Comparison of ENCODE assay signal across 22 cellular contexts in the genomic region with DNA sequence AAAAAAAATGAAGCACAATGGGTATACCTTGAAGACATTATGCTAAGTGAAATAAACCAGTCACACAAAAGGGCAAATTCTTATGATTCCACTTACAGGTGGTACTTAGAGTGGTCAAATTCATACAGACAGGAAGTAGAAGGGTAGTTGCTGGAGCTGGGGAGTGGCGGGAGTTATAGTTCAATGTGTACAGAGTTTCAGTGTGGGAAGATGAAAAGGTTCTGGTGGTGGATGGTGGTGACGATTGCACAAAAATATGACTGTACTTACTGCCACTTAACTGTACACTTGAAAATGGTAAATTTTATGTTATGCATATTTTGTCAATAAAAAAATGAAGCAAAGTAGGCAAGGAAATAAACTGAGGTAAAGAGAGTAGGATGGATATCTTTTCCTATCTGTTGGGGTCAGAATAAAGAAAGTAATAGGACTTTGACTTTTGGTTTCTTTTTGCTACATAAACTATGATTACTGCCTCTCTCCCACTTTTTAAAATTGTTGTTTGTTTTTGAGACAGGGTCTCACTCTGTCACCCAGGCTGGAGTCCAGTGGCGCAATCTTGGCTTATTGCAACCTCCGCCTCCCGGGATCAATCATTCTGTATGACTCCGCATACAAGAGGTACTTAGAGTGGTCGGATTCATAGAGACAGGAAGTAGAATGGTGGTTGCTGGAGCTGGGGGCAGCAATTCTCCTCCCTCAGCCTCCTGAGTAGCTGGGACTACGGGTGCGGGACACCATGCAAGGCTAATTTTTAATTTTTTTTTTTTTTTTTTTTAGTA. TPM values are rescaled to one million over a fixed set of nuclear protein-coding genes. Genes with fewer than 3 reads are reported as not detected.
DNase-seq lines count a peak whose midpoint lies in the region; ATAC-seq and TF ChIP-seq lines count a peak whose summit lies in the region.
"Had no signal": no experiment of that assay in that cellular context is flagged by ENCODE, and none has a peak within 500 bp of the region (broad histone marks: within the 10 kb centered on the region; RNA-seq: fewer than 3 reads in every experiment).

No MANE protein-coding gene starts in this region.

- H3K9me3 ChIP-seq in CD8-positive, alpha-beta T cell (ENCODE audit: low read length), result no peaks in the 10 kb centered on the region
- H3K9me3 ChIP-seq in liver (ENCODE audit: control insufficient read depth in 4 of 4, low read length in 3 of 4), result no peaks in the 10 kb centered on the region
- H3K9me3 ChIP-seq: Caco-2, Peyer's patch, sigmoid colon, transverse colon had no signal

- 73% methylated on average over 9 of the region's 9 CpGs for WGBS in liver

- intact Hi-C loops in activated CD4-positive, alpha-beta T cell treated with anti-CD3 and anti-CD28 coated beads for 36 hours (cut with DNase I, micrococcal nuclease), result loop anchor here in 1 of 2 experiments (10.0 kb wide), 1 partner anchor 818 kb away; no protein-coding TSS in a partner anchor
- intact Hi-C loops in CD8-positive, alpha-beta T cell (cut with DNase I, micrococcal nuclease), result no loop called here

- no peaks in the 10 kb centered on the region for H3K27me3 Mint-ChIP-seq in activated CD4-positive, alpha-beta T cell treated with anti-CD3 and anti-CD28 coated beads for 36 hours
- no peaks in the 10 kb centered on the region for H3K27me3 Mint-ChIP-seq in CD8-positive, alpha-beta T cell (ENCODE audit: low read depth)
- no peaks in the 10 kb centered on the region for H3K27me3 Mint-ChIP-seq in activated CD4-positive, alpha-beta memory T cell treated with anti-CD3 and anti-CD28 coated beads, Interleukin-2, amount 10 ng/mL, durations not matched to agents 7 days and 5 days
- H3K27me3 Mint-ChIP-seq: activated B cell treated with CpG ODN at 0.5 μM for 24 hours had no signal

- peaks cover 16% of the 10 kb centered on the region for H3K4me1 ChIP-seq in CD8-positive, alpha-beta T cell (ENCODE audit: insufficient read depth, low read length)
- H3K4me1 ChIP-seq in liver (ENCODE audit: control insufficient read depth in 4 of 4, insufficient read depth in 4 of 4, low read length in 3 of 4), result peaks cover 4 to 48% (median 26%) of the 10 kb centered on the region in 4 donors
- H3K4me1 ChIP-seq: Caco-2 had no signal

- TF ChIP-seq RAD21 in liver (IDR thresholded peaks at IDR 0.05), result no peak

- no peaks in the 10 kb centered on the region for H3K36me3 ChIP-seq in CD8-positive, alpha-beta T cell (ENCODE audit: insufficient read depth, low read length)
- no peaks in the 10 kb centered on the region for H3K36me3 ChIP-seq in liver (ENCODE audit: control insufficient read depth in 4 of 4, insufficient read depth in 3 of 4, low read depth in 1 of 4, low read length in 3 of 4)
- H3K36me3 ChIP-seq: Peyer's patch, sigmoid colon, transverse colon had no signal

- H3K27ac ChIP-seq in CD8-positive, alpha-beta T cell (ENCODE audit: low read depth, low read length), result peak overlapping the region; percentile 28
- H3K27ac ChIP-seq in liver (ENCODE audit: low read depth in 1 of 2, low read length in 2 of 2), result no peak overlapping the region
- H3K27ac ChIP-seq: GM23248, Peyer's patch, sigmoid colon, transverse colon had no signal

- peak overlapping the region; percentile 0 for H3K4me3 Mint-ChIP-seq in activated CD4-positive, alpha-beta T cell treated with anti-CD3 and anti-CD28 coated beads for 36 hours
- H3K4me3 Mint-ChIP-seq in CD8-positive, alpha-beta T cell, result peak overlapping the region; percentile 85
- peak overlapping the region; percentile 47 for H3K4me3 Mint-ChIP-seq in activated CD4-positive, alpha-beta memory T cell treated with anti-CD3 and anti-CD28 coated beads, Interleukin-2, amount 10 ng/mL, durations not matched to agents 7 days and 5 days
- H3K4me3 Mint-ChIP-seq: activated B cell treated with CpG ODN at 0.5 μM for 24 hours, mesothelial cell of epicardium had no signal

- CTCF ChIA-PET in activated CD4-positive, alpha-beta T cell treated with anti-CD3 and anti-CD28 coated beads for 36 hours (lab: Charles Lee), result interaction anchor here (0.7 to 1.4 kb wide), 3 partner anchors 12 to 53 kb away, joined by 3 to 5 read pairs (median 4); no protein-coding TSS in a partner anchor
- CTCF ChIA-PET in CD8-positive, alpha-beta T cell (lab: Charles Lee), result no interaction called here
- CTCF ChIA-PET in activated CD4-positive, alpha-beta memory T cell treated with anti-CD3 and anti-CD28 coated beads, Interleukin-2, amount 10 ng/mL, durations not matched to agents 7 days and 5 days (lab: Charles Lee), result no interaction called here

- peak overlapping the region; percentile 43 for H3K4me3 ChIP-seq in CD8-positive, alpha-beta T cell (ENCODE audit: low read depth, low read length)
- no peak overlapping the region for H3K4me3 ChIP-seq in liver (ENCODE audit: low read depth in 1 of 3, low read length in 3 of 3)
- H3K4me3 ChIP-seq: GM12878, GM23248, Peyer's patch, sigmoid colon, transverse colon had no signal

- no peaks in the 10 kb centered on the region for H3K9me3 Mint-ChIP-seq in activated CD4-positive, alpha-beta T cell treated with anti-CD3 and anti-CD28 coated beads for 36 hours (ENCODE audit: low read depth)
- H3K9me3 Mint-ChIP-seq in CD8-positive, alpha-beta T cell, result no peaks in the 10 kb centered on the region
- no peaks in the 10 kb centered on the region for H3K9me3 Mint-ChIP-seq in activated CD4-positive, alpha-beta memory T cell treated with anti-CD3 and anti-CD28 coated beads, Interleukin-2, amount 10 ng/mL, durations not matched to agents 7 days and 5 days
- H3K9me3 Mint-ChIP-seq: activated B cell treated with CpG ODN at 0.5 μM for 24 hours, mesothelial cell of epicardium had no signal

- H3K4me1 Mint-ChIP-seq in activated CD4-positive, alpha-beta T cell treated with anti-CD3 and anti-CD28 coated beads for 36 hours, result peaks cover 22% of the 10 kb centered on the region
- H3K4me1 Mint-ChIP-seq in CD8-positive, alpha-beta T cell (ENCODE audit: low read depth), result peaks cover 20% of the 10 kb centered on the region
- peaks cover 27% of the 10 kb centered on the region for H3K4me1 Mint-ChIP-seq in activated CD4-positive, alpha-beta memory T cell treated with anti-CD3 and anti-CD28 coated beads, Interleukin-2, amount 10 ng/mL, durations not matched to agents 7 days and 5 days

- POLR2A ChIA-PET in activated CD4-positive, alpha-beta T cell treated with anti-CD3 and anti-CD28 coated beads for 36 hours (lab: Charles Lee), result interaction anchor here (0.7 kb wide), 1 partner anchor 57 kb away, joined by 5 read pairs; no protein-coding TSS in a partner anchor
- POLR2A ChIA-PET in CD8-positive, alpha-beta T cell (lab: Charles Lee), result interaction anchor here (0.6 to 0.7 kb wide), 2 partner anchors 169 to 400 kb away, joined by 4 to 5 read pairs; no protein-coding TSS in a partner anchor
- POLR2A ChIA-PET in activated CD4-positive, alpha-beta memory T cell treated with anti-CD3 and anti-CD28 coated beads, Interleukin-2, amount 10 ng/mL, durations not matched to agents 7 days and 5 days (lab: Charles Lee), result no interaction called here

- peak overlapping the region; percentile 49 for H3K27ac Mint-ChIP-seq in activated CD4-positive, alpha-beta T cell treated with anti-CD3 and anti-CD28 coated beads for 36 hours
- H3K27ac Mint-ChIP-seq in CD8-positive, alpha-beta T cell, result peak overlapping the region; percentile 62
- H3K27ac Mint-ChIP-seq in activated CD4-positive, alpha-beta memory T cell treated with anti-CD3 and anti-CD28 coated beads, Interleukin-2, amount 10 ng/mL, durations not matched to agents 7 days and 5 days, result no peak overlapping the region
- H3K27ac Mint-ChIP-seq: activated B cell treated with CpG ODN at 0.5 μM for 24 hours, mesothelial cell of epicardium had no signal

- peaks cover 5% of the 10 kb centered on the region for H3K36me3 Mint-ChIP-seq in activated CD4-positive, alpha-beta T cell treated with anti-CD3 and anti-CD28 coated beads for 36 hours (ENCODE audit: low read depth)
- no peaks in the 10 kb centered on the region for H3K36me3 Mint-ChIP-seq in CD8-positive, alpha-beta T cell
- H3K36me3 Mint-ChIP-seq in activated CD4-positive, alpha-beta memory T cell treated with anti-CD3 and anti-CD28 coated beads, Interleukin-2, amount 10 ng/mL, durations not matched to agents 7 days and 5 days (ENCODE audit: low read depth), result peaks cover 3% of the 10 kb centered on the region
- H3K36me3 Mint-ChIP-seq: mesothelial cell of epicardium had no signal

- H3K27me3 ChIP-seq in CD8-positive, alpha-beta T cell (ENCODE audit: insufficient read depth, low read length), result no peaks in the 10 kb centered on the region
- H3K27me3 ChIP-seq in liver (ENCODE audit: control insufficient read depth in 4 of 4, insufficient read depth in 4 of 4, low read length in 3 of 4), result no peaks in the 10 kb centered on the region
- H3K27me3 ChIP-seq: Peyer's patch, sigmoid colon had no signal

- no peak for TF ChIP-seq CTCF in CD8-positive, alpha-beta T cell (IDR thresholded peaks at IDR 0.05)
- no peak for TF ChIP-seq CTCF in liver (IDR thresholded peaks at IDR 0.05; ENCODE audit: low read depth, low read length, missing input control)

- H3K9ac ChIP-seq in liver (ENCODE audit: low read depth in 1 of 2, low read length in 2 of 2), result no peak overlapping the region
- H3K9ac ChIP-seq: GM23248 had no signal

- no peak for ATAC-seq in activated CD4-positive, alpha-beta T cell treated with anti-CD3 and anti-CD28 coated beads for 36 hours
- no peak for ATAC-seq in CD8-positive, alpha-beta T cell
- no peak for ATAC-seq in HG02884 (IDR thresholded peaks at IDR 0.05; ENCODE audit: unreplicated experiment)
- ATAC-seq: GM12878 had no signal

- DNase-seq in activated CD4-positive, alpha-beta T cell treated with anti-CD3 and anti-CD28 coated beads for 36 hours, result peak; percentile 49
- DNase-seq in activated CD4-positive, alpha-beta T cell treated with anti-CD3 and anti-CD28 coated beads for 4 hours, result no peak
- no peak for DNase-seq in CD8-positive, alpha-beta T cell
- DNase-seq in activated CD4-positive, alpha-beta memory T cell treated with anti-CD3 and anti-CD28 coated beads, Interleukin-2, amount 10 ng/mL, durations not matched to agents 7 days and 5 days, result no peak
- DNase-seq in AG20443 (ENCODE audit: low spot score), result no peak
- DNase-seq in glomerular visceral epithelial cell (ENCODE audit: extremely low spot score), result no peak
- DNase-seq: activated B cell treated with CpG ODN at 0.5 μM for 24 hours, activated gamma-delta T cell treated with Interleukin-2 at 50 U/mL for 16 hours, Caco-2, GM23248, hippocampal formation, kidney glomerular epithelial cell, NCI-H2029, NCI-H524 treated with DMSO at 0.1 percent for 48 hours, nucleus accumbens, Peyer's patch, sigmoid colon, transverse colon had no signal

RNA-seq across cellular contexts. Expression of a gene that starts 4.0 kb away (rescaled TPM):
- 100 to 1,000 TPM; 145 to 190 TPM for total RNA-seq in activated CD4-positive, alpha-beta T cell treated with anti-CD3 and anti-CD28 coated beads for 36 hours
- total RNA-seq in CD8-positive, alpha-beta T cell, result under 1 TPM; 0.53 to 0.98 TPM
- 100 to 1,000 TPM; 125 to 130 TPM for total RNA-seq in activated CD4-positive, alpha-beta memory T cell treated with anti-CD3 and anti-CD28 coated beads, Interleukin-2, amount 10 ng/mL, durations not matched to agents 7 days and 5 days
- 10 to 100 TPM; 28.0 to 57.1 TPM for total RNA-seq in liver
- 100 to 1,000 TPM in 1 of 2 donors, 10 to 100 TPM in 1; 76.5 to 156 TPM for polyA plus RNA-seq in liver

RNA-seq across cellular contexts. Expression of a gene that starts 57.0 kb away (rescaled TPM):
- 10 to 100 TPM; 35.0 to 39.2 TPM for total RNA-seq in activated CD4-positive, alpha-beta T cell treated with anti-CD3 and anti-CD28 coated beads for 36 hours
- 10 to 100 TPM; 17.7 to 18.5 TPM for total RNA-seq in CD8-positive, alpha-beta T cell
- total RNA-seq in activated CD4-positive, alpha-beta memory T cell treated with anti-CD3 and anti-CD28 coated beads, Interleukin-2, amount 10 ng/mL, durations not matched to agents 7 days and 5 days, result 10 to 100 TPM; 41.8 to 44.3 TPM
- total RNA-seq in liver, result 10 to 100 TPM in 1 of 2 donors, 1 to 10 TPM in 1; 8.9 to 12.0 TPM
- polyA plus RNA-seq in liver, result 1 to 10 TPM; 2.6 to 3.9 TPM

Comparison
In these comparisons a context has a peak if more than half of its experiments do, and no peak if none do; other contexts are left out.
1. H3K4me3 Mint-ChIP-seq: peak in every context shown above with its lines; median percentile 85 in CD8-positive, alpha-beta T cell; 47 in activated CD4-positive, alpha-beta memory T cell treated with anti-CD3 and anti-CD28 coated beads, Interleukin-2, amount 10 ng/mL, durations not matched to agents 7 days and 5 days; 0 in activated CD4-positive, alpha-beta T cell treated with anti-CD3 and anti-CD28 coated beads for 36 hours.
2. RNA of a gene that starts 4.0 kb away (total RNA-seq): 145 to 190 TPM in activated CD4-positive, alpha-beta T cell treated with anti-CD3 and anti-CD28 coated beads for 36 hours, 125 to 130 TPM in activated CD4-positive, alpha-beta memory T cell treated with anti-CD3 and anti-CD28 coated beads, Interleukin-2, amount 10 ng/mL, durations not matched to agents 7 days and 5 days and 28.0 to 57.1 TPM in liver; 0.53 to 0.98 TPM in CD8-positive, alpha-beta T cell; every median in the first group is over 10 times any median in the second.